Comparison of ENCODE assay signal across 32 cellular contexts in genomic region chr20:31831211-31831610, GRCh38. TPM values are rescaled to one million over a fixed set of nuclear protein-coding genes. Genes with fewer than 3 reads are reported as not detected.
"Had no signal": no experiment of that assay in that cellular context is flagged by ENCODE, and none has a peak within 500 bp of the region (broad histone marks: within the 10 kb centered on the region; RNA-seq: fewer than 3 reads in every experiment).

No MANE protein-coding gene starts in this region.

- H3K36me3 Mint-ChIP-seq: activated CD4-positive, alpha-beta memory T cell treated with anti-CD3 and anti-CD28 coated beads for 36 hours; activated naive CD8-positive, alpha-beta T cell had no signal

- H3K36me3 ChIP-seq: brain microvascular endothelial cell, esophagus muscularis mucosa, gastroesophageal sphincter had no signal

- H3K9me3 Mint-ChIP-seq: activated CD4-positive, alpha-beta memory T cell treated with anti-CD3 and anti-CD28 coated beads for 36 hours; activated CD4-positive, alpha-beta T cell treated with anti-CD3 and anti-CD28 coated beads, Interleukin-2, amount 10 ng/mL, durations not matched to agents 24 days and 14 days; activated T-cell treated with anti-CD3 and anti-CD28 coated beads, Interleukin-2, amount 50 U/mL, for 24 hours; activated T-cell treated with anti-CD3 and anti-CD28 coated beads, Interleukin-2, amount 50 U/mL, for 72 hours; central memory CD8-positive, alpha-beta T cell; effector memory CD8-positive, alpha-beta T cell had no signal

- H3K27me3 ChIP-seq: brain microvascular endothelial cell, gastroesophageal sphincter had no signal

- H3K27me3 Mint-ChIP-seq: activated CD4-positive, alpha-beta memory T cell treated with anti-CD3 and anti-CD28 coated beads for 36 hours; activated CD4-positive, alpha-beta T cell treated with anti-CD3 and anti-CD28 coated beads for 36 hours; activated CD4-positive, alpha-beta T cell treated with anti-CD3 and anti-CD28 coated beads, Interleukin-2, amount 10 ng/mL, durations not matched to agents 24 days and 14 days; activated naive CD8-positive, alpha-beta T cell; activated T-cell treated with anti-CD3 and anti-CD28 coated beads, Interleukin-2, amount 50 U/mL, for 24 hours; central memory CD8-positive, alpha-beta T cell; effector memory CD8-positive, alpha-beta T cell had no signal

- H3K9me3 ChIP-seq: esophagus muscularis mucosa, gastroesophageal sphincter had no signal

- H3K27ac Mint-ChIP-seq: activated CD4-positive, alpha-beta T cell treated with anti-CD3 and anti-CD28 coated beads for 36 hours; activated CD4-positive, alpha-beta T cell treated with anti-CD3 and anti-CD28 coated beads, Interleukin-2, amount 10 ng/mL, durations not matched to agents 24 days and 14 days; activated CD8-positive, alpha-beta T cell treated with anti-CD3 and anti-CD28 coated beads, Interleukin-2, amount 10 ng/mL, durations not matched to agents 7 days and 5 days; activated naive CD8-positive, alpha-beta T cell; activated T-cell treated with anti-CD3 and anti-CD28 coated beads, Interleukin-2, amount 50 U/mL, for 72 hours; effector memory CD8-positive, alpha-beta T cell had no signal

- H3K27ac ChIP-seq: brain microvascular endothelial cell, esophagus muscularis mucosa, foreskin keratinocyte, gastroesophageal sphincter had no signal

- H3K4me3 Mint-ChIP-seq: activated CD4-positive, alpha-beta memory T cell treated with anti-CD3 and anti-CD28 coated beads for 36 hours; activated CD4-positive, alpha-beta T cell treated with anti-CD3 and anti-CD28 coated beads for 36 hours; activated CD4-positive, alpha-beta T cell treated with anti-CD3 and anti-CD28 coated beads, Interleukin-2, amount 10 ng/mL, durations not matched to agents 24 days and 14 days; activated CD8-positive, alpha-beta T cell treated with anti-CD3 and anti-CD28 coated beads, Interleukin-2, amount 10 ng/mL, durations not matched to agents 7 days and 5 days; activated naive CD8-positive, alpha-beta T cell; activated T-cell treated with anti-CD3 and anti-CD28 coated beads, Interleukin-2, amount 50 U/mL, for 24 hours; activated T-cell treated with anti-CD3 and anti-CD28 coated beads, Interleukin-2, amount 50 U/mL, for 72 hours; central memory CD8-positive, alpha-beta T cell; effector memory CD8-positive, alpha-beta T cell had no signal

- H3K4me3 ChIP-seq: esophagus muscularis mucosa, gastroesophageal sphincter had no signal

- H3K4me1 ChIP-seq: foreskin keratinocyte had no signal

- DNase-seq: activated CD4-positive, alpha-beta memory T cell treated with anti-CD3 and anti-CD28 coated beads for 36 hours; activated CD4-positive, alpha-beta T cell treated with anti-CD3 and anti-CD28 coated beads for 36 hours; activated CD4-positive, alpha-beta T cell treated with anti-CD3 and anti-CD28 coated beads, Interleukin-2, amount 10 ng/mL, durations not matched to agents 24 days and 14 days; activated CD4-positive, CD25-positive, alpha-beta regulatory T cell; activated CD4-positive, CD25-positive, alpha-beta regulatory T cell treated with anti-CD3 and anti-CD28 coated beads, Interleukin-2, amount 50 U/mL, for 72 hours; activated CD8-positive, alpha-beta memory T cell treated with anti-CD3 and anti-CD28 coated beads, Interleukin-2, amount 50 U/mL, for 48 hours; activated CD8-positive, alpha-beta T cell treated with anti-CD3 and anti-CD28 coated beads, Interleukin-2, amount 10 ng/mL, durations not matched to agents 7 days and 5 days; activated effector memory CD4-positive, alpha-beta T cell treated with Interleukin-2 at 50 U/mL for 16 hours; activated gamma-delta T cell treated with Interleukin-2 at 50 U/mL for 16 hours; activated naive CD4-positive, alpha-beta T cell treated with anti-CD3 and anti-CD28 coated beads, Interleukin-2, amount 50 U/mL, for 16 hours; activated naive CD4-positive, alpha-beta T cell treated with Interleukin-2 at 50 U/mL for 16 hours; activated T-cell treated with anti-CD3 and anti-CD28 coated beads for 4 hours; activated T-cell treated with anti-CD3 and anti-CD28 coated beads, Interleukin-2, amount 50 U/mL, for 24 hours; activated T-cell treated with anti-CD3 and anti-CD28 coated beads, Interleukin-2, amount 50 U/mL, for 72 hours; amniotic stem cell; anterior cingulate cortex; brain microvascular endothelial cell; cortex of kidney; dermis blood vessel endothelial cell; effector CD4-positive, alpha-beta T cell; effector memory CD8-positive, alpha-beta T cell; erythroblast; foreskin keratinocyte; T-helper 2 cell had no signal

- ATAC-seq: activated CD4-positive, alpha-beta T cell treated with anti-CD3 and anti-CD28 coated beads for 36 hours; activated CD8-positive, alpha-beta T cell treated with anti-CD3 and anti-CD28 coated beads, Interleukin-2, amount 10 ng/mL, durations not matched to agents 7 days and 5 days; activated T-cell treated with anti-CD3 and anti-CD28 coated beads, Interleukin-2, amount 50 U/mL, for 72 hours; effector memory CD8-positive, alpha-beta T cell; foreskin keratinocyte; gastroesophageal sphincter had no signal

RNA-seq across cellular contexts. Expression of gene MYLK2, which starts 12.1 kb away (rescaled TPM):
- total RNA-seq: bronchial epithelial cell had no signal

RNA-seq across cellular contexts. Expression of gene FOXS1, which starts 14.2 kb away (rescaled TPM):
- total RNA-seq: activated CD4-positive, alpha-beta memory T cell treated with anti-CD3 and anti-CD28 coated beads for 36 hours; activated CD4-positive, alpha-beta T cell treated with anti-CD3 and anti-CD28 coated beads for 36 hours; activated CD4-positive, alpha-beta T cell treated with anti-CD3 and anti-CD28 coated beads, Interleukin-2, amount 10 ng/mL, durations not matched to agents 24 days and 14 days; activated CD8-positive, alpha-beta memory T cell treated with anti-CD3 and anti-CD28 coated beads for 36 hours; activated CD8-positive, alpha-beta T cell treated with anti-CD3 and anti-CD28 coated beads, Interleukin-2, amount 10 ng/mL, durations not matched to agents 7 days and 5 days; activated T-cell treated with anti-CD3 and anti-CD28 coated beads, Interleukin-2, amount 50 U/mL, for 72 hours; bronchial epithelial cell; dermis blood vessel endothelial cell; foreskin keratinocyte; T-helper 1 cell treated with Interleukin-12 subunit alpha and Interleukin-12 subunit beta and Interleukin-4 antibody, amounts not matched to agents 30 ng/mL and 1 ng/mL, for 36 hours had no signal
- polyA plus RNA-seq: foreskin keratinocyte had no signal

RNA-seq across cellular contexts. Expression of gene DUSP15, which starts 39.1 kb away (rescaled TPM):
- total RNA-seq: activated CD4-positive, alpha-beta memory T cell treated with anti-CD3 and anti-CD28 coated beads for 36 hours; activated CD4-positive, alpha-beta T cell treated with anti-CD3 and anti-CD28 coated beads for 36 hours; activated CD4-positive, alpha-beta T cell treated with anti-CD3 and anti-CD28 coated beads, Interleukin-2, amount 10 ng/mL, durations not matched to agents 24 days and 14 days; activated CD8-positive, alpha-beta memory T cell treated with anti-CD3 and anti-CD28 coated beads for 36 hours; activated CD8-positive, alpha-beta T cell treated with anti-CD3 and anti-CD28 coated beads, Interleukin-2, amount 10 ng/mL, durations not matched to agents 7 days and 5 days; activated T-cell treated with anti-CD3 and anti-CD28 coated beads, Interleukin-2, amount 50 U/mL, for 72 hours; bronchial epithelial cell; foreskin keratinocyte; T-helper 1 cell treated with Interleukin-12 subunit alpha and Interleukin-12 subunit beta and Interleukin-4 antibody, amounts not matched to agents 30 ng/mL and 1 ng/mL, for 36 hours had no signal
- polyA plus RNA-seq: foreskin keratinocyte had no signal

RNA-seq across cellular contexts. Expression of gene TTLL9, which starts 39.2 kb away (rescaled TPM):
- total RNA-seq: activated CD4-positive, alpha-beta memory T cell treated with anti-CD3 and anti-CD28 coated beads for 36 hours; activated CD4-positive, alpha-beta T cell treated with anti-CD3 and anti-CD28 coated beads for 36 hours; activated CD4-positive, alpha-beta T cell treated with anti-CD3 and anti-CD28 coated beads, Interleukin-2, amount 10 ng/mL, durations not matched to agents 24 days and 14 days; activated CD8-positive, alpha-beta memory T cell treated with anti-CD3 and anti-CD28 coated beads for 36 hours; activated CD8-positive, alpha-beta T cell treated with anti-CD3 and anti-CD28 coated beads, Interleukin-2, amount 10 ng/mL, durations not matched to agents 7 days and 5 days; activated T-cell treated with anti-CD3 and anti-CD28 coated beads, Interleukin-2, amount 50 U/mL, for 72 hours; bronchial epithelial cell; cardiac septum; dermis blood vessel endothelial cell; foreskin keratinocyte; T-helper 1 cell treated with Interleukin-12 subunit alpha and Interleukin-12 subunit beta and Interleukin-4 antibody, amounts not matched to agents 30 ng/mL and 1 ng/mL, for 36 hours had no signal
- polyA plus RNA-seq: foreskin keratinocyte had no signal
